ENCODE assay signal across 7 cellular contexts in the genomic region with DNA sequence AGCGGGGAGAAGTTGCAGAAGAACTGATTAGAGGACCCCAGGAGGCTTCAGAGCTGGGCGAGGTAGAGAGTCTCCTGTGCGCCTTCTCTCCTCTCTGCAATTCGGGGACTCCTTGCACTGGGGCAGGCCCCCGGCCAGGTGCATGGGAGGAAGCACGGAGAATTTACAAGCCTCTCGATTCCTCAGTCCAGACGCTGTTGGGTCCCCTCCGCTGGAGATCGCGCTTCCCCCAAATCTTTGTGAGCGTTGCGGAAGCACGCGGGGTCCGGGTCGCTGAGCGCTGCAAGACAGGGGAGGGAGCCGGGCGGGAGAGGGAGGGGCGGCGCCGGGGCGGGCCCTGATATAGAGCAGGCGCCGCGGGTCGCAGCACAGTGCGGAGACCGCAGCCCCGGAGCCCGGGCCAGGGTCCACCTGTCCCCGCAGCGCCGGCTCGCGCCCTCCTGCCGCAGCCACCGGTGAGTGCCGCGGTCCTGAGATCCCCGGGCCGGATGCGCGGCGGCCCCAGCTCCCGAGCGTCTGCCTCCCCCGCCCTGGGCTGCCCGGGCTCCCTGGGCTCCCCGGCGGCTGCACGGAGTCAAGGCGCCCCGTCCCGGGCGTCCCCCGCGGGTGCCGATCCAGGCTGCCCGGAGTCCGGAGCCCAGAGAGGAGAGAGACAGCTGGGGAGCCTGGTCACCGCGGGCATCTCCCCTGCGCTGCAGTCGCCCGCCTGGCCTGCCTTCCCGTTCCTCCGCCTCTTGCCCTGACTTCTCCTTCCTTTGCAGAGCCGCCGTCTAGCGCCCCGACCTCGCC. TPM values are rescaled to one million over a fixed set of nuclear protein-coding genes. Genes with fewer than 3 reads are reported as not detected.
DNase-seq lines count a peak whose midpoint lies in the region; ATAC-seq and TF ChIP-seq lines count a peak whose summit lies in the region.

A gene (plus strand): TSS at position 369 of the 789 bp plus-strand sequence. CDS start 424 bp downstream, outside the sequence.

- no peaks in the 10 kb centered on the region for H3K79me2 ChIP-seq in KMS-11 (ENCODE audit: insufficient read depth, low read depth)

- intact Hi-C loops in mucosa of descending colon (cut with DNase I, micrococcal nuclease): no loop called here

- H3K9ac ChIP-seq in KMS-11: no peak within 1 kb of the TSS

- H3K9me3 ChIP-seq in mucosa of descending colon (no peaks in the 10 kb centered on the region), thoracic aorta (no peaks in the 10 kb centered on the region)

- no peak within 1 kb of the TSS for H2AFZ ChIP-seq in KMS-11 (ENCODE audit: low read depth)

- 0 out of 2 replicates have a peak within 1 kb of the TSS, but pooled peaks have one; percentile 19 for H3K4me2 ChIP-seq in KMS-11

- in situ Hi-C loops in GM13977 (cut with MboI; ENCODE audit: low pct_unique_long_range_greater_than_20kb, low sequenced_read_pairs, unreplicated experiment): no loop called here
- in situ Hi-C loops in endometrial microvascular endothelial cells (cut with HindIII; ENCODE audit: inconsistent ontology term, low pct_unique_long_range_greater_than_20kb, low sequenced_read_pairs): no loop called here

- H3K27ac ChIP-seq in KMS-11 (no peak within 1 kb of the TSS), thoracic aorta (peak within 1 kb of the TSS in 1 of 2 donors; percentile 40)

- ATAC-seq in mucosa of descending colon (peak; percentile 53), thoracic aorta (ENCODE audit: insufficient number of reproducible peaks, low FRiP score, low read depth) (no peak)

- H3K27me3 ChIP-seq in KMS-11 (ENCODE audit: insufficient read depth, low read depth) (peaks cover 6% of the 10 kb centered on the region), thoracic aorta (replicated peaks; ENCODE audit: insufficient read depth) (no peaks in the 10 kb centered on the region)

- H3K4me3 ChIP-seq in KMS-11 (IDR thresholded peaks at IDR 0.05; ENCODE audit: insufficient read depth, low read depth, low read length): no peak within 1 kb of the TSS
- H3K4me3 ChIP-seq in mucosa of descending colon: peak within 1 kb of the TSS; percentile 9
- peak within 1 kb of the TSS; percentile 75 for H3K4me3 ChIP-seq in thoracic aorta

- DNase-seq in GM13977 (ENCODE audit: low spot score): peak; percentile 66
- peak; percentile 40 for DNase-seq in activated CD4-positive, CD25-positive, alpha-beta regulatory T cell treated with anti-CD3 and anti-CD28 coated beads, Interleukin-2, amount 50 U/mL, for 72 hours
- peak; percentile 58 to 73 (median 70) for DNase-seq in mucosa of descending colon
- no peak for DNase-seq in thoracic aorta (ENCODE audit: low spot score)
- DNase-seq in NAMALWA (ENCODE audit: low spot score): no peak

- H3K36me3 ChIP-seq in KMS-11 (ENCODE audit: insufficient read depth) (no peaks in the 10 kb centered on the region), mucosa of descending colon (ENCODE audit: low read depth) (no peaks in the 10 kb centered on the region), thoracic aorta (peaks cover 3% of the 10 kb centered on the region)

- no peaks in the 10 kb centered on the region for H4K20me1 ChIP-seq in KMS-11 (ENCODE audit: insufficient read depth)

- TF ChIP-seq CTCF in GM13977 (IDR thresholded peaks at IDR 0.05; ENCODE audit: extremely low read depth, insufficient read depth, missing control alignments): no peak
- TF ChIP-seq CTCF in KMS-11 (conservative IDR thresholded peaks at IDR 0.05; ENCODE audit: low read depth, low read length): no peak
- no peak for TF ChIP-seq CTCF in mucosa of descending colon (IDR thresholded peaks at IDR 0.05)
- TF ChIP-seq CTCF in thoracic aorta (IDR thresholded peaks at IDR 0.05): no peak

- H3K4me1 ChIP-seq in KMS-11 (ENCODE audit: low read depth, poor library complexity, severe bottlenecking) (no peaks in the 10 kb centered on the region), mucosa of descending colon (ENCODE audit: low read depth) (peaks cover 29% of the 10 kb centered on the region), thoracic aorta (ENCODE audit: control insufficient read depth in 1 of 2, low read depth in 2 of 2) (peaks cover 10 to 63% of the 10 kb centered on the region in 2 donors)

RNA-seq across cellular contexts. Expression of the gene that starts here (rescaled TPM):
- total RNA-seq in endometrial microvascular endothelial cells (ENCODE audit: inconsistent ontology term) (263 TPM), mucosa of descending colon (10 to 100 TPM in 1 of 3 donors, 1 to 10 TPM in 2; 4.6 to 10.3 (median 5.8) TPM), thoracic aorta (100 to 1,000 TPM in 1 of 2 donors, 1 to 10 TPM in 1; 8.1 to 100 TPM)

Comparison
In these comparisons a context has a peak if more than half of its experiments do, and no peak if none do; other contexts are left out.
1. DNase-seq: peak in GM13977 (single experiment), activated CD4-positive, CD25-positive, alpha-beta regulatory T cell treated with anti-CD3 and anti-CD28 coated beads, Interleukin-2, amount 50 U/mL, for 72 hours (single experiment) and mucosa of descending colon (3 of 3); none in thoracic aorta (single experiment) and NAMALWA (single experiment).